ENCODE assay signal across 29 cellular contexts in genomic region chr5:104751969-104752368, GRCh38.
"Had no signal": no experiment of that assay in that cellular context is flagged by ENCODE, and none has a peak within 500 bp of the region (broad histone marks: within the 10 kb centered on the region; RNA-seq: fewer than 3 reads in every experiment).

No MANE protein-coding gene starts in this region.

- H3K36me3 Mint-ChIP-seq: mesothelial cell of epicardium; naive thymus-derived CD4-positive, alpha-beta T cell; natural killer cell treated with Interleukin-12 subunit alpha and Interleukin-12 subunit beta and Interleukin-15 and Interleukin-18, amount 100 ng/mL, for 72 hours; stimulated activated effector memory CD8-positive, alpha-beta T cell treated with anti-CD3 and anti-CD28 coated beads, Interleukin-12 subunit alpha, Interleukin-12 subunit beta, amount 100 ng/mL, for 72 hours had no signal

- H3K27me3 ChIP-seq: ovary, suprapubic skin, tibial artery, upper lobe of right lung had no signal

- H3K4me1 Mint-ChIP-seq: mesothelial cell of epicardium; naive thymus-derived CD4-positive, alpha-beta T cell; stimulated activated effector memory CD8-positive, alpha-beta T cell treated with anti-CD3 and anti-CD28 coated beads, Interleukin-12 subunit alpha, Interleukin-12 subunit beta, amount 100 ng/mL, for 72 hours had no signal

- H3K4me3 ChIP-seq: left ventricle myocardium inferior, lung, mucosa of descending colon, ovary, prostate gland, skin epidermis, suprapubic skin, thoracic aorta, tibial artery, upper lobe of right lung had no signal

- H3K27me3 Mint-ChIP-seq: naive thymus-derived CD4-positive, alpha-beta T cell; natural killer cell treated with Interleukin-12 subunit alpha and Interleukin-12 subunit beta and Interleukin-15 and Interleukin-18, amount 100 ng/mL, for 72 hours; stimulated activated naive CD8-positive, alpha-beta T cell treated with anti-CD3 and anti-CD28 coated beads, Interleukin-15, Interleukin-2, amounts not matched to agents 100 ng/mL and 50 ng/mL, for 24 hours had no signal

- FAIRE-seq: urothelium cell line had no signal

- H3K27ac ChIP-seq: left ventricle myocardium inferior, ovary, prostate gland, skin epidermis, suprapubic skin, thoracic aorta, tibial artery, upper lobe of right lung had no signal

- DNase-seq: hypothalamus; islet precursor cell; left ventricle myocardium inferior; mesendoderm; mucosa of descending colon; naive thymus-derived CD4-positive, alpha-beta T cell; ovary; posterior cingulate gyrus; retina; right cardiac atrium; stimulated activated CD4-positive, alpha-beta T cell treated with anti-CD3 and anti-CD28 coated beads, Interleukin-12 subunit alpha, Interleukin-12 subunit beta, amount 100 ng/mL, for 4 hours; stimulated activated CD4-positive, alpha-beta T cell treated with anti-CD3 and anti-CD28 coated beads, Interleukin-15, amount 100 ng/mL, for 24 hours; stimulated activated CD4-positive, alpha-beta T cell treated with anti-CD3 and anti-CD28 coated beads, Interleukin-2, amount 100 ng/mL, for 24 hours; stimulated activated CD4-positive, alpha-beta T cell treated with anti-CD3 and anti-CD28 coated beads, Interleukin-4, amount 100 ng/mL, for 24 hours; stimulated activated naive CD4-positive, alpha-beta T cell; tibial artery; trophoblast cell; upper lobe of right lung had no signal

- H3K27ac Mint-ChIP-seq: mesothelial cell of epicardium; naive thymus-derived CD4-positive, alpha-beta T cell; natural killer cell treated with Interleukin-12 subunit alpha and Interleukin-12 subunit beta and Interleukin-15 and Interleukin-18, amount 100 ng/mL, for 72 hours; stimulated activated effector memory CD8-positive, alpha-beta T cell treated with anti-CD3 and anti-CD28 coated beads, Interleukin-12 subunit alpha, Interleukin-12 subunit beta, amount 100 ng/mL, for 72 hours; stimulated activated naive CD8-positive, alpha-beta T cell treated with anti-CD3 and anti-CD28 coated beads, Interleukin-15, Interleukin-2, amounts not matched to agents 100 ng/mL and 50 ng/mL, for 24 hours had no signal

- H3K4me3 Mint-ChIP-seq: mesothelial cell of epicardium; naive thymus-derived CD4-positive, alpha-beta T cell; natural killer cell treated with Interleukin-12 subunit alpha and Interleukin-12 subunit beta and Interleukin-15 and Interleukin-18, amount 100 ng/mL, for 72 hours; stimulated activated effector memory CD8-positive, alpha-beta T cell treated with anti-CD3 and anti-CD28 coated beads, Interleukin-12 subunit alpha, Interleukin-12 subunit beta, amount 100 ng/mL, for 72 hours; stimulated activated naive CD8-positive, alpha-beta T cell treated with anti-CD3 and anti-CD28 coated beads, Interleukin-15, Interleukin-2, amounts not matched to agents 100 ng/mL and 50 ng/mL, for 24 hours had no signal

- ATAC-seq: mucosa of descending colon; naive thymus-derived CD4-positive, alpha-beta T cell; natural killer cell treated with Interleukin-12 subunit alpha and Interleukin-12 subunit beta and Interleukin-15 and Interleukin-18, amount 100 ng/mL, for 72 hours; right cardiac atrium; sciatic nerve; stimulated activated effector memory CD8-positive, alpha-beta T cell treated with anti-CD3 and anti-CD28 coated beads, Interleukin-12 subunit alpha, Interleukin-12 subunit beta, amount 100 ng/mL, for 72 hours; upper lobe of right lung had no signal

- H3K4me1 ChIP-seq: left ventricle myocardium inferior, prostate gland, suprapubic skin, tibial artery, upper lobe of right lung had no signal

- H3K36me3 ChIP-seq: left ventricle myocardium inferior, ovary, prostate gland, suprapubic skin, thoracic aorta, tibial artery, upper lobe of right lung had no signal

- H3K9me3 ChIP-seq: prostate gland, suprapubic skin, thoracic aorta, upper lobe of right lung had no signal
